Comparison of ENCODE assay signal across 8 cellular contexts in the genomic region with DNA sequence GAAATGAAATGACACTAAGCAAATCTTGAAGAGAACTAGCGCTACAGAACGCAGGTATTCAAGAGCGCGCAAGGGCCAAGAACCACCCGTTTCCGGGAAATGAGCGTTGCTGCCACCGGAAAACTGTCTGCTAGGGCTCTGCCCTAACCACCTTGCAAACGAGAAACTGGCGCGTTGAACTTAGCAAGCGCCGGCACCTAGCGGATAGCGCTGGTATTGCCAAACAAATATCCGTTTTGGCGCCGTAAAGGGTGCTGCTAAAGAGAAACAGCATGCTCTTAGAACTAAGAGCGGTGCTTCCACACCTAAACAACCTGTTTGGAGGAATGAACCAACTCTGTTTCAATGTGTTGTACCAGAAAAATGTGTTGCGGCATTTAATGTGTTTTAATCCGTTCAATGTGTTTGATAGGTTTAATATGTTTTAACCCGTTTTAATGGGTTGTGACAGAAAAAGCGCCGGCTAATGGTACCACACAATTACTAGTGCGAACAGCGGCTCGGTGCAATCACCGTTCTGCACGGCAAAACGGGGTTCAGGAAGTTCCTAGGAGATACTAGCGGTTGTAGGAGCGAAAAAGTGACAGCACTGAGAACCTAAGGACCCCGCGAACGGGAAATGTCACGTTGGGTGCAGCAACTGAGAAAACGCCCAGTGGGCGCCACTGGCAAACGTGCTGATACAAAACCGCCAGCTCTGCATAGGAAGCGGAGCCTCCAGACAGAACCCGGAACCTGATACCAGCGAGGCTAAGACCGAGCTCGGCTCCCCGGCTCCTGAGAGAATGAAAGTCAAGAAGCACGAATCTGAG. TPM values are rescaled to one million over a fixed set of nuclear protein-coding genes. Genes with fewer than 3 reads are reported as not detected.
DNase-seq lines count a peak whose midpoint lies in the region; ATAC-seq, FAIRE-seq and TF ChIP-seq lines count a peak whose summit lies in the region.

TSS of gene ANXA2R (minus strand) at position 33 of the 812 bp plus-strand sequence. CDS start 273 bp downstream, outside the sequence.

- H3K9ac ChIP-seq in mammary epithelial cell (ENCODE audit: insufficient read depth, low read length) = no peak within 1 kb of the TSS
- peak within 1 kb of the TSS; percentile 38 for H3K9ac ChIP-seq in keratinocyte (ENCODE audit: control insufficient read depth, extremely low read depth, insufficient read depth, low read length)

- H3K36me3 ChIP-seq in mammary epithelial cell (ENCODE audit: insufficient read depth, low read length) (no peaks in the 10 kb centered on the region), keratinocyte (ENCODE audit: control insufficient read depth in 2 of 2, extremely low read depth in 1 of 2, insufficient read depth in 2 of 2, low read length in 2 of 2) (no peaks in the 10 kb centered on the region)

- H3K4me3 ChIP-seq in mammary epithelial cell (replicated peaks in 1 of 3; ENCODE audit: insufficient read depth in 1 of 3, low read depth in 2 of 3, low read length in 3 of 3) (peak within 1 kb of the TSS in 2 of 3 experiments; percentile 58 to 59), keratinocyte (ENCODE audit: control insufficient read depth in 2 of 3, extremely low read depth in 1 of 3, insufficient read depth in 2 of 3, low read depth in 1 of 3, low read length in 3 of 3) (peak within 1 kb of the TSS; percentile 22 to 72 (median 71))

- DNase-seq in AG08395 (ENCODE audit: low spot score) (peak; percentile 60), NCI-H2196 treated with DMSO at 0.1 percent for 48 hours (lab: John Stamatoyannopoulos, UW; ENCODE audit: unreplicated experiment) (peak; percentile 97), mammary epithelial cell (no peak), keratinocyte (ENCODE audit: low read depth, low spot score) (peak; percentile 67)
- DNase-seq in stimulated activated CD4-positive, alpha-beta T cell treated with anti-CD3 and anti-CD28 coated beads, Interleukin-12 subunit alpha, Interleukin-12 subunit beta, amount 100 ng/mL, for 48 hours (ENCODE audit: low read depth in 2 of 3, low spot score in 1 of 3) = peak; percentile 87 to 96 (median 90)

- H3K27ac ChIP-seq in VCaP = peak within 1 kb of the TSS; percentile 89
- H3K27ac ChIP-seq in mammary epithelial cell (ENCODE audit: insufficient read depth, low read depth, low read length) = peak within 1 kb of the TSS; percentile 77
- peak within 1 kb of the TSS; percentile 64 for H3K27ac ChIP-seq in keratinocyte (ENCODE audit: control insufficient read depth, insufficient read depth, low read length)

- H3K4me1 ChIP-seq in mammary epithelial cell (ENCODE audit: insufficient read depth, low read length) = peaks cover 5% of the 10 kb centered on the region
- H3K4me1 ChIP-seq in keratinocyte (ENCODE audit: control insufficient read depth, extremely low read depth, insufficient read depth, low read length) = peaks cover 29% of the 10 kb centered on the region

- no TSS peak for BruUV-seq in mammary epithelial cell (replicated peaks; lab: Mats Ljungman, UMichigan)

- H2AFZ ChIP-seq in mammary epithelial cell (ENCODE audit: low read depth, low read length) (peak within 1 kb of the TSS; percentile 91), keratinocyte (ENCODE audit: control insufficient read depth, low read length) (peak within 1 kb of the TSS; percentile 86)

- 59% methylated on average over 41 of the region's 47 CpGs for WGBS in mammary epithelial cell (ENCODE audit: low coverage, missing lambda C conversion rate)

- peak within 1 kb of the TSS; percentile 94 for H3K4me2 ChIP-seq in mammary epithelial cell (ENCODE audit: insufficient read depth, low read depth, low read length)
- peak within 1 kb of the TSS; percentile 86 for H3K4me2 ChIP-seq in keratinocyte (ENCODE audit: control insufficient read depth, extremely low read depth, insufficient read depth, low read depth, low read length)

- TF ChIP-seq CTCF in VCaP (conservative IDR thresholded peaks at IDR 0.05) (peak; percentile 90), mammary epithelial cell (conservative IDR thresholded peaks at IDR 0.05 in 1 of 2, IDR thresholded peaks at IDR 0.05 in 1 of 2; ENCODE audit: extremely low read depth in 1 of 2, insufficient read depth in 1 of 2, low read depth in 1 of 2, low read length in 2 of 2) (peak; percentile 11 to 27), keratinocyte (optimal IDR thresholded peaks at IDR 0.05 in 1 of 3, IDR thresholded peaks at IDR 0.05 in 1 of 3, conservative IDR thresholded peaks at IDR 0.05 in 1 of 3; ENCODE audit: extremely low read depth in 1 of 3, insufficient read depth in 2 of 3, low read length in 3 of 3) (peak; percentile 76 to 87 (median 84))

- H3K27me3 ChIP-seq in mammary epithelial cell (ENCODE audit: insufficient read depth, low read length) (no peaks in the 10 kb centered on the region), keratinocyte (ENCODE audit: control insufficient read depth, extremely low read depth, insufficient read depth, low read length) (no peaks in the 10 kb centered on the region)

- CTCF ChIA-PET in mammary epithelial cell (lab: Charles Lee; ENCODE audit: low non-redundant PET) = no interaction called here

- H4K20me1 ChIP-seq in mammary epithelial cell (ENCODE audit: insufficient read depth, low read length) (no peaks in the 10 kb centered on the region), keratinocyte (ENCODE audit: control insufficient read depth, extremely low read depth, insufficient read depth, low read length) (no peaks in the 10 kb centered on the region)

- ATAC-seq in GM18868 (IDR thresholded peaks at IDR 0.05; ENCODE audit: unreplicated experiment) (peak; percentile 45), HG03135 (IDR thresholded peaks at IDR 0.05; ENCODE audit: unreplicated experiment) (peak; percentile 37)

- H3K79me2 ChIP-seq in mammary epithelial cell (ENCODE audit: insufficient read depth, low read length) (peaks cover 60% of the 10 kb centered on the region), keratinocyte (ENCODE audit: control insufficient read depth, insufficient read depth, low read length) (peaks cover 6% of the 10 kb centered on the region)

- FAIRE-seq in keratinocyte (lab: Jason Lieb, UNC) = no peak

- H3K9me1 ChIP-seq in keratinocyte (ENCODE audit: control insufficient read depth, extremely low read depth, insufficient read depth, low read length) = no peaks in the 10 kb centered on the region

- in situ Hi-C loops in mammary epithelial cell (cut with MboI; ENCODE audit: low sequenced_read_pairs in 2 of 2) = loop anchor here in 1 of 2 donors (25.0 kb wide), 1 partner anchor 128 kb away; no protein-coding TSS in a partner anchor

- peaks cover 16% of the 10 kb centered on the region for H3K9me3 ChIP-seq in mammary epithelial cell (replicated peaks; ENCODE audit: insufficient read depth, low read length)
- no peaks in the 10 kb centered on the region for H3K9me3 ChIP-seq in keratinocyte (ENCODE audit: control insufficient read depth, low read depth, low read length)

- intact Hi-C loops in mammary epithelial cell (cut with micrococcal nuclease) = loop anchor here (1.0 to 2.0 kb wide), 2 partner anchors 90 to 128 kb away; no protein-coding TSS in a partner anchor

- dilution Hi-C loops in mammary epithelial cell (cut with HindIII; ENCODE audit: low sequenced_read_pairs) = no loop called here
- dilution Hi-C loops in keratinocyte (cut with MboI; ENCODE audit: extremely low pct_ligation_motif_present, low sequenced_read_pairs) = no loop called here

RNA-seq across cellular contexts. Expression of gene ANXA2R, which starts in this region (rescaled TPM):
- 1 to 10 TPM; 2.2 TPM for total RNA-seq in mammary epithelial cell
- 0.07 TPM for polyA plus RNA-seq in mammary epithelial cell
- polyA minus RNA-seq in mammary epithelial cell = not detected
- polyA plus RNA-seq in keratinocyte = 0.13 to 0.19 TPM (median 0.17 TPM) in 3 replicates
- polyA plus RNA-seq in keratinocyte (2011; ENCODE audit: low read depth) = 0.35 TPM
- 0.07 and 0.09 TPM in 2 replicates for polyA plus RNA-seq in keratinocyte (2011; cell fraction: cytosol; rRNA removed)
- 0.57 and 1.1 TPM in 2 replicates for polyA plus RNA-seq in keratinocyte (2011; cell fraction: nucleus; rRNA removed)
- polyA plus RNA-seq in keratinocyte (2012; ENCODE audit: low replicate concordance) = 0.11 and 0.18 TPM in 2 replicates
- 0.43 to 2.7 TPM (median 2.7 TPM) in 3 replicates for polyA minus RNA-seq in keratinocyte
- polyA minus RNA-seq in keratinocyte (2011; cell fraction: cytosol; rRNA and poly(A)+ RNA removed) = not detected
- 2.7 and 2.8 TPM in 2 replicates for polyA minus RNA-seq in keratinocyte (2011; cell fraction: nucleus; rRNA and poly(A)+ RNA removed)

Comparison
In these comparisons a context has a peak if more than half of its experiments do, and no peak if none do; other contexts are left out.
1. CTCF ChIP-seq: peak in every context shown above with its lines; median percentile 90 in VCaP; 84 in keratinocyte; 19 in mammary epithelial cell.